In the genomic region with DNA sequence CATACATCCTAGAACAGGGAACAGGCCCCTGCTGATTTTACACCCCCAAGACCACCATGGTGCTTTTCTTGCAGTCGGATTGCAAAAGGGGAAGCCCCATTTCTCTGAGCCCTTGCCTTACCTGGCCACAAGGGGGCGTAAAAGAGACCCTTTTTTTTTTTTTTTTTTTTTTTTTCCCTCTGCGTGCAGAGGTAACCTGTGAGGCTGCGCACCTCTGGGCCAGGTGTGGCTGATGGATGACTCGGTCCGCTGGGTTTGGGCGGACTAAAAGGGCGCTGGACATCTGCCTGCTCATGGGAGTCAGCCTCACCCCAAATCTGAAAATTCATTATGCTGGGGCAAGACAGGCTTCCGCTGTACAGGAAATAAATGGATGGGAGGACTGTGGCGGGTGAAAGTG, we compare ENCODE assay signal across 1 cellular context.
TF ChIP-seq lines count a peak whose summit lies in the region.

No MANE protein-coding gene starts in this region.

TF ChIP-seq in HepG2, 621 proteins besides CTCF, POLR2A, EP300 and RAD21:
- TF ChIP-seq, protein P1, sequence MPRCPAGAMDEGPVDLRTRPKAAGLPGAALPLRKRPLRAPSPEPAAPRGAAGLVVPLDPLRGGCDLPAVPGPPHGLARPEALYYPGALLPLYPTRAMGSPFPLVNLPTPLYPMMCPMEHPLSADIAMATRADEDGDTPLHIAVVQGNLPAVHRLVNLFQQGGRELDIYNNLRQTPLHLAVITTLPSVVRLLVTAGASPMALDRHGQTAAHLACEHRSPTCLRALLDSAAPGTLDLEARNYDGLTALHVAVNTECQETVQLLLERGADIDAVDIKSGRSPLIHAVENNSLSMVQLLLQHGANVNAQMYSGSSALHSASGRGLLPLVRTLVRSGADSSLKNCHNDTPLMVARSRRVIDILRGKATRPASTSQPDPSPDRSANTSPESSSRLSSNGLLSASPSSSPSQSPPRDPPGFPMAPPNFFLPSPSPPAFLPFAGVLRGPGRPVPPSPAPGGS (CRISPR knock-in tag; IDR thresholded peaks at IDR 0.05) = no peak
- TF ChIP-seq SMC3 (IDR thresholded peaks at IDR 0.05; ENCODE audit: low read length) (peak; percentile 55), STAG1 (CRISPR knock-in tag; IDR thresholded peaks at IDR 0.05) (peak; percentile 24; the same call in 1 of the 2 replicates), CHD4 (IDR thresholded peaks at IDR 0.05; ENCODE audit: borderline replicate concordance, low read length) (no peak), ZEB1 (IDR thresholded peaks at IDR 0.05; ENCODE audit: insufficient replicate concordance, low read depth) (peak; percentile 95), ZNF839 (CRISPR knock-in tag; IDR thresholded peaks at IDR 0.05; ENCODE audit: borderline replicate concordance) (no peak), XRCC5 (optimal IDR thresholded peaks at IDR 0.05; ENCODE audit: low read length) (peak; percentile 35)
- TF ChIP-seq, protein P2, sequence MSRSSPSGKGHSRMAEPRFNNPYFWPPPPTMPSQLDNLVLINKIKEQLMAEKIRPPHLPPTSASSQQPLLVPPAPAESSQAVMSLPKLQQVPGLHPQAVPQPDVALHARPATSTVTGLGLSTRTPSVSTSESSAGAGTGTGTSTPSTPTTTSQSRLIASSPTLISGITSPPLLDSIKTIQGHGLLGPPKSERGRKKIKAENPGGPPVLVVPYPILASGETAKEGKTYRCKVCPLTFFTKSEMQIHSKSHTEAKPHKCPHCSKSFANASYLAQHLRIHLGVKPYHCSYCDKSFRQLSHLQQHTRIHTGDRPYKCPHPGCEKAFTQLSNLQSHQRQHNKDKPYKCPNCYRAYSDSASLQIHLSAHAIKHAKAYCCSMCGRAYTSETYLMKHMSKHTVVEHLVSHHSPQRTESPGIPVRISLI (CRISPR knock-in tag; IDR thresholded peaks at IDR 0.05; ENCODE audit: borderline replicate concordance) = peak; percentile 96
